In genomic region chr15:83119968-83120581, GRCh38 we compare ENCODE assay signal across 23 cellular contexts. TPM values are rescaled to one million over a fixed set of nuclear protein-coding genes. Genes with fewer than 3 reads are reported as not detected.
DNase-seq lines count a peak whose midpoint lies in the region; ATAC-seq, FAIRE-seq and TF ChIP-seq lines count a peak whose summit lies in the region.
"Had no signal": no experiment of that assay in that cellular context is flagged by ENCODE, and none has a peak within 500 bp of the region (broad histone marks: within the 10 kb centered on the region; RNA-seq: fewer than 3 reads in every experiment).

No MANE protein-coding gene starts in this region.

- BruUV-seq in K562 (replicated peaks; lab: Mats Ljungman, UMichigan), result no TSS peak

- CTCF ChIA-PET in K562 (lab: Yijun Ruan, JAX; ENCODE audit: low intra/inter-chr PET ratio), result no interaction called here

- no peaks in the 10 kb centered on the region for H3K9me1 ChIP-seq in K562 (ENCODE audit: control insufficient read depth, insufficient read depth, low read length)

- peaks cover 2% of the 10 kb centered on the region for H3K27me3 Mint-ChIP-seq in glutamatergic neuron (ENCODE audit: unreplicated experiment)
- H3K27me3 Mint-ChIP-seq: B cell had no signal

- in situ Hi-C loops in K562 (cut with MboI), result no loop called here

- 60% methylated on average over 9 of the region's 9 CpGs for WGBS in K562 (ENCODE audit: insufficient coverage, low coverage, missing lambda C conversion rate)

- no peak overlapping the region for H3K4me3 Mint-ChIP-seq in glutamatergic neuron (ENCODE audit: unreplicated experiment)
- H3K4me3 Mint-ChIP-seq: B cell; CD4-positive, CD25-positive, alpha-beta regulatory T cell; CD8-positive, alpha-beta T cell had no signal

- TF ChIP-seq RAD21 in K562 (CRISPR knock-in tag; conservative IDR thresholded peaks at IDR 0.05 in 1 of 2, IDR thresholded peaks at IDR 0.05 in 1 of 2), result no peak

- H3K9ac ChIP-seq in K562 (ENCODE audit: insufficient read depth in 1 of 2, low read depth in 2 of 2, low read length in 2 of 2), result no peak overlapping the region
- H3K9ac ChIP-seq: BLaER1, GM23248 had no signal

- H3K9me3 Mint-ChIP-seq in glutamatergic neuron (ENCODE audit: unreplicated experiment), result no peaks in the 10 kb centered on the region
- H3K9me3 Mint-ChIP-seq: CD4-positive, CD25-positive, alpha-beta regulatory T cell; CD8-positive, alpha-beta T cell had no signal

- H3K4me3 ChIP-seq in K562, result no peak overlapping the region
- no peak overlapping the region for H3K4me3 ChIP-seq in osteoblast (ENCODE audit: insufficient read depth, low read length)
- H3K4me3 ChIP-seq: BLaER1, GM12878, GM23248 had no signal

- H3K27ac Mint-ChIP-seq in glutamatergic neuron (ENCODE audit: unreplicated experiment), result peak overlapping the region; percentile 81
- H3K27ac Mint-ChIP-seq: B cell; CD4-positive, CD25-positive, alpha-beta regulatory T cell; CD8-positive, alpha-beta T cell had no signal

- no peak overlapping the region for H2AFZ ChIP-seq in K562 (ENCODE audit: low read depth, low read length)
- H2AFZ ChIP-seq in osteoblast (ENCODE audit: low read length), result no peak overlapping the region
- H2AFZ ChIP-seq: GM23248 had no signal

- H3K36me3 ChIP-seq in K562 (ENCODE audit: control insufficient read depth, insufficient read depth, low read length), result no peaks in the 10 kb centered on the region
- H3K36me3 ChIP-seq in osteoblast (ENCODE audit: insufficient read depth, low read length), result no peaks in the 10 kb centered on the region

- intact Hi-C loops in K562 (cut with micrococcal nuclease), result no loop called here

- H3K27ac ChIP-seq in K562 (ENCODE audit: extremely low read depth, low read depth, low read length) (no peak overlapping the region), osteoblast (ENCODE audit: low read depth, low read length) (no peak overlapping the region)
- H3K27ac ChIP-seq: BLaER1, C4-2B, GM23248 had no signal

- DNase-seq in K562 (ENCODE audit: extremely low read depth in 1 of 4, low spot score in 3 of 4) (no peak), glutamatergic neuron (no peak), osteoblast (ENCODE audit: insufficient read length, low spot score, missing footprints) (peak; percentile 19), A172 (ENCODE audit: low spot score) (no peak), NCI-H187 treated with DMSO at 0.1 percent for 48 hours (lab: John Stamatoyannopoulos, UW) (no peak)
- DNase-seq: Caco-2; CD4-positive, CD25-positive, alpha-beta regulatory T cell; CD8-positive, alpha-beta T cell; DMS153; DND-41; GDM1; GM23248; H7; HCEC 1CT had no signal

- TF ChIP-seq CTCF in K562 (IDR thresholded peaks at IDR 0.05 in 2 of 3, conservative IDR thresholded peaks at IDR 0.05 in 1 of 3; ENCODE audit: insufficient read depth in 2 of 3, low read depth in 1 of 3, low read length in 3 of 3) (no peak), glutamatergic neuron (IDR thresholded peaks at IDR 0.05; ENCODE audit: partially characterized antibody, unreplicated experiment) (no peak), osteoblast (IDR thresholded peaks at IDR 0.05; ENCODE audit: extremely low read depth, low read depth, low read length) (no peak)

- no peak for FAIRE-seq in K562 (lab: Jason Lieb, UNC)
- FAIRE-seq: A204.1, GM12878, GM18507, H1 had no signal

- H3K4me2 ChIP-seq in K562 (ENCODE audit: insufficient read depth, low read length), result no peak overlapping the region
- H3K4me2 ChIP-seq in osteoblast (ENCODE audit: insufficient read depth, low read length), result no peak overlapping the region
- H3K4me2 ChIP-seq: BLaER1 had no signal

- H3K9me3 ChIP-seq in K562 (replicated peaks; ENCODE audit: control insufficient read depth, insufficient read depth, low read depth, low read length), result no peaks in the 10 kb centered on the region
- no peaks in the 10 kb centered on the region for H3K9me3 ChIP-seq in osteoblast (ENCODE audit: low read depth, low read length)
- H3K9me3 ChIP-seq: BLaER1, Caco-2 had no signal

- H3K36me3 Mint-ChIP-seq in glutamatergic neuron (ENCODE audit: unreplicated experiment), result no peaks in the 10 kb centered on the region
- H3K36me3 Mint-ChIP-seq: CD4-positive, CD25-positive, alpha-beta regulatory T cell; CD8-positive, alpha-beta T cell had no signal

- ATAC-seq in K562 (0 out of 3 replicates have a peak, but pooled peaks have one; percentile 23), GM19452 (IDR thresholded peaks at IDR 0.05; ENCODE audit: unreplicated experiment) (no peak), HG03095 (IDR thresholded peaks at IDR 0.05; ENCODE audit: unreplicated experiment) (no peak)
- ATAC-seq: CD8-positive, alpha-beta T cell; GM12878 had no signal

- H3K4me1 Mint-ChIP-seq in glutamatergic neuron (ENCODE audit: low read depth, unreplicated experiment), result no peaks in the 10 kb centered on the region
- H3K4me1 Mint-ChIP-seq: B cell; CD4-positive, CD25-positive, alpha-beta regulatory T cell had no signal

- H3K27me3 ChIP-seq in K562 (ENCODE audit: control insufficient read depth in 2 of 2, insufficient read depth in 2 of 2, low read length in 2 of 2) (no peaks in the 10 kb centered on the region; a peak in 1 of 5 replicates), osteoblast (ENCODE audit: insufficient read depth, low read length) (no peaks in the 10 kb centered on the region)
- H3K27me3 ChIP-seq: BLaER1 had no signal

- no peak for TF ChIP-seq POLR2A in K562 (conservative IDR thresholded peaks at IDR 0.05)

- H3K4me1 ChIP-seq in K562 (replicated peaks in 1 of 2; ENCODE audit: control insufficient read depth in 2 of 2, insufficient read depth in 2 of 2, low read length in 2 of 2) (no peaks in the 10 kb centered on the region; a peak in 1 of 5 replicates), osteoblast (ENCODE audit: insufficient read depth, low read length) (no peaks in the 10 kb centered on the region)
- H3K4me1 ChIP-seq: Caco-2 had no signal

- no peak for TF ChIP-seq EP300 in K562 (IDR thresholded peaks at IDR 0.05; ENCODE audit: low read length)

- POLR2A ChIA-PET in K562 (lab: Yijun Ruan, JAX), result interaction anchor here (0.5 to 3.1 kb wide), 6 partner anchors 10 to 545 kb away, joined by 3 to 18 read pairs (median 3); no protein-coding TSS in a partner anchor

- no peaks in the 10 kb centered on the region for H3K79me2 ChIP-seq in K562 (ENCODE audit: control insufficient read depth, insufficient read depth, low read length)
- H3K79me2 ChIP-seq in osteoblast (ENCODE audit: insufficient read depth, low read length), result no peaks in the 10 kb centered on the region

- H4K20me1 ChIP-seq in K562 (replicated peaks; ENCODE audit: control insufficient read depth, insufficient read depth, low read length) (no peaks in the 10 kb centered on the region), osteoblast (ENCODE audit: insufficient read depth, low read length) (no peaks in the 10 kb centered on the region)
- H4K20me1 ChIP-seq: BLaER1 had no signal

TF ChIP-seq in K562, 482 proteins besides CTCF, POLR2A, EP300 and RAD21:
- no peak for TF ChIP-seq HDAC8 (tag; IDR thresholded peaks at IDR 0.05)

RNA-seq across cellular contexts. Expression of gene TM6SF1, which starts 12.6 kb away (rescaled TPM):
- 3.2 and 5.4 TPM in 2 replicates for total RNA-seq in K562 (2011; cell fraction: chromatin; rRNA removed; ENCODE audit: low replicate concordance)
- 2.3 and 3.0 TPM in 2 replicates for total RNA-seq in K562 (2011; cell fraction: nucleolus; rRNA removed)
- 1.7 and 2.9 TPM in 2 replicates for total RNA-seq in K562 (2011; cell fraction: nucleoplasm; rRNA removed)
- total RNA-seq in K562 (2014; rRNA removed) (1.8 and 3.3 TPM in 2 replicates), K562 (2014; rRNA removed; fragmentation: Illumina TruSeq; extraction: Trizol) (4.4 and 4.6 TPM in 2 replicates), K562 (2015; rRNA removed; fragmentation: Illumina TruSeq; extraction: Trizol) (1.1 and 1.3 TPM in 2 replicates), K562 (2021) (2.7 and 4.1 TPM in 2 replicates), glutamatergic neuron (ENCODE audit: unreplicated experiment) (not detected), osteoblast (0.29 and 0.36 TPM in 2 replicates)
- polyA plus RNA-seq in K562 (2011; rRNA removed) (1.0 and 6.1 TPM in 2 replicates), K562 (2014; fragmentation: Illumina TruSeq; extraction: Trizol) (3.5 and 4.4 TPM in 2 replicates), K562 (2014; fragmentation: Nextera tagmentation; extraction: Ambion mirVana) (1 to 10 TPM; 5.2 to 5.6 TPM), K562 (2014; rRNA removed) (2.9 and 4.5 TPM in 2 replicates)
- 0.34 and 2.9 TPM in 2 replicates for polyA plus RNA-seq in K562 (2011; cell fraction: cytosol; rRNA removed)
- polyA plus RNA-seq in K562 (2011; cell fraction: nucleus; rRNA removed), result 1.5 and 9.2 TPM in 2 replicates
- polyA plus RNA-seq in K562 (2012), result 2.7 and 34.9 TPM in 2 replicates
- 0.35 and 2.2 TPM in 2 replicates for polyA minus RNA-seq in K562 (2011; rRNA and poly(A)+ RNA removed)
- polyA minus RNA-seq in K562 (2011; cell fraction: cytosol; rRNA and poly(A)+ RNA removed), result 1.0 TPM in 1 of 2 replicates, not detected in the other
- 0.54 and 4.1 TPM in 2 replicates for polyA minus RNA-seq in K562 (2011; cell fraction: nucleus; rRNA and poly(A)+ RNA removed)
- total RNA-seq in A172 (2014; rRNA removed; shearing (Covaris generic)), result 0.14 TPM in 1 of 2 replicates, not detected in the other
- total RNA-seq: Caco-2; CD8-positive, alpha-beta T cell; GM23248 had no signal

RNA-seq across cellular contexts. Expression of gene BTBD1, which starts 53.0 kb away (rescaled TPM):
- 36.3 and 67.9 TPM in 2 replicates for total RNA-seq in K562 (2011; cell fraction: chromatin; rRNA removed; ENCODE audit: low replicate concordance)
- total RNA-seq in K562 (2011; cell fraction: nucleolus; rRNA removed), result 28.7 and 30.3 TPM in 2 replicates
- 50.4 and 78.1 TPM in 2 replicates for total RNA-seq in K562 (2011; cell fraction: nucleoplasm; rRNA removed)
- total RNA-seq in K562 (2014; rRNA removed), result 89.1 and 90.4 TPM in 2 replicates
- total RNA-seq in K562 (2014; rRNA removed; fragmentation: Illumina TruSeq; extraction: Trizol), result 97.6 and 107 TPM in 2 replicates
- total RNA-seq in K562 (2015; rRNA removed; fragmentation: Illumina TruSeq; extraction: Trizol), result 87.4 and 93.4 TPM in 2 replicates
- 75.8 and 77.3 TPM in 2 replicates for total RNA-seq in K562 (2021)
- 91.7 and 106 TPM in 2 replicates for polyA plus RNA-seq in K562 (2011; rRNA removed)
- 42.8 and 47.8 TPM in 2 replicates for polyA plus RNA-seq in K562 (2011; cell fraction: cytosol; rRNA removed)
- 32.2 and 50.2 TPM in 2 replicates for polyA plus RNA-seq in K562 (2011; cell fraction: nucleus; rRNA removed)
- polyA plus RNA-seq in K562 (2012), result 58.8 and 59.6 TPM in 2 replicates
- polyA plus RNA-seq in K562 (2014; fragmentation: Illumina TruSeq; extraction: Trizol), result 89.5 and 94.1 TPM in 2 replicates
- 10 to 100 TPM; 19.4 to 27.2 TPM for polyA plus RNA-seq in K562 (2014; fragmentation: Nextera tagmentation; extraction: Ambion mirVana)
- polyA plus RNA-seq in K562 (2014; rRNA removed), result 73.6 and 74.9 TPM in 2 replicates
- 134 and 142 TPM in 2 replicates for polyA minus RNA-seq in K562 (2011; rRNA and poly(A)+ RNA removed)
- polyA minus RNA-seq in K562 (2011; cell fraction: cytosol; rRNA and poly(A)+ RNA removed), result 66.7 and 84.5 TPM in 2 replicates
- 32.2 and 51.5 TPM in 2 replicates for polyA minus RNA-seq in K562 (2011; cell fraction: nucleus; rRNA and poly(A)+ RNA removed)
- total RNA-seq in glutamatergic neuron (ENCODE audit: unreplicated experiment), result 41.9 TPM
- total RNA-seq in osteoblast, result 88.3 and 99.6 TPM in 2 replicates
- total RNA-seq in A172 (2014; rRNA removed; shearing (Covaris generic)), result 92.6 and 99.4 TPM in 2 replicates
